9 cellular contexts compared by ENCODE assay signal in the genomic region with DNA sequence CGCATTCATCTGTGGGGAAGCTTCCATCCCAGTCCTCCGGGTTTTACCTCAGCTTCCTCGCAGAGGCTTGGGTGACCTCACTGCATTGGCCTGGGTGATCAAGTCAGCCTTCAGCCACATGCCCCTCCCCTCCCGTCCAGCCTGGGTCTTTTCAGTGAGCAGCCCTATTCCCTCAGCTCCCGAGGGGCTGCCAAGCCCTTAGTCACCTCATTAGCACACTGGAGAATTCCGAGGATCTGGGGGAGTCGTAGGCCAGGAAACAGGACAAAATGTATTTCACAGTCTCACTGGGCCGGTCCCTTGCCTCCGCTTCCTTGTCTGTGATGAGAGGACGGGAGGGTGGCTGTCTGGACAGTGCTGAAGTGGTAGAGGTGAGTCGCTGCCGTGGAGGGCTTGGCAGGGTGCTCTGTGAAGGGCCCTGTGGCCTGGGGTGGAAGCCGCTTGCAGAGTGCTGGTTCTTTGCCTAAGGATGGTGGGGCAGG. TPM values are rescaled to one million over a fixed set of nuclear protein-coding genes. Genes with fewer than 3 reads are reported as not detected.
DNase-seq lines count a peak whose midpoint lies in the region; ATAC-seq and TF ChIP-seq lines count a peak whose summit lies in the region.
"Had no signal": no experiment of that assay in that cellular context is flagged by ENCODE, and none has a peak within 500 bp of the region (broad histone marks: within the 10 kb centered on the region; RNA-seq: fewer than 3 reads in every experiment).

No MANE protein-coding gene starts in this region.

- H3K36me3 Mint-ChIP-seq in activated CD4-positive, alpha-beta memory T cell treated with anti-CD3 and anti-CD28 coated beads, Interleukin-2, amount 10 ng/mL, durations not matched to agents 7 days and 5 days (ENCODE audit: low read depth): peaks cover 12% of the 10 kb centered on the region

- H3K36me3 ChIP-seq in brain microvascular endothelial cell (replicated peaks) (no peaks in the 10 kb centered on the region), kidney epithelial cell (ENCODE audit: control insufficient read depth, insufficient read depth, low read length) (no peaks in the 10 kb centered on the region)

- no peak for ATAC-seq in HG03039 (IDR thresholded peaks at IDR 0.05; ENCODE audit: unreplicated experiment)

- POLR2A ChIA-PET in activated CD4-positive, alpha-beta memory T cell treated with anti-CD3 and anti-CD28 coated beads, Interleukin-2, amount 10 ng/mL, durations not matched to agents 7 days and 5 days (lab: Charles Lee): no interaction called here

- in situ Hi-C loops in brain microvascular endothelial cell (cut with HindIII; ENCODE audit: low pct_ligation_motif_present, low sequenced_read_pairs): no loop called here

- TF ChIP-seq CTCF in brain microvascular endothelial cell (IDR thresholded peaks at IDR 0.05; ENCODE audit: low read depth, low read length, missing control alignments) (no peak), kidney epithelial cell (IDR thresholded peaks at IDR 0.05; ENCODE audit: insufficient read depth, low read length, poor library complexity, severe bottlenecking) (no peak)

- H3K27me3 Mint-ChIP-seq in activated CD4-positive, alpha-beta memory T cell treated with anti-CD3 and anti-CD28 coated beads, Interleukin-2, amount 10 ng/mL, durations not matched to agents 7 days and 5 days: no peaks in the 10 kb centered on the region

- peak; percentile 47 for DNase-seq in HCEC 1CT
- DNase-seq in brain microvascular endothelial cell: peak; percentile 66
- DNase-seq in kidney epithelial cell (ENCODE audit: low read depth): peak; percentile 67
- peak; percentile 63 for DNase-seq in stromal cell of bone marrow (ENCODE audit: low read depth)
- no peak for DNase-seq in middle frontal gyrus (ENCODE audit: extremely low spot score, low spot score)
- DNase-seq in activated CD4-positive, alpha-beta memory T cell treated with anti-CD3 and anti-CD28 coated beads, Interleukin-2, amount 10 ng/mL, durations not matched to agents 7 days and 5 days: no peak
- DNase-seq in LoVo (ENCODE audit: low spot score): no peak

- CTCF ChIA-PET in activated CD4-positive, alpha-beta memory T cell treated with anti-CD3 and anti-CD28 coated beads, Interleukin-2, amount 10 ng/mL, durations not matched to agents 7 days and 5 days (lab: Charles Lee): no interaction called here

- H3K4me3 ChIP-seq in brain microvascular endothelial cell (ENCODE audit: low read depth, low read length): no peak overlapping the region
- H3K4me3 ChIP-seq in kidney epithelial cell (ENCODE audit: low read depth, low read length): no peak overlapping the region

- H3K4me1 Mint-ChIP-seq in activated CD4-positive, alpha-beta memory T cell treated with anti-CD3 and anti-CD28 coated beads, Interleukin-2, amount 10 ng/mL, durations not matched to agents 7 days and 5 days: no peaks in the 10 kb centered on the region

- no peaks in the 10 kb centered on the region for H3K9me3 Mint-ChIP-seq in activated CD4-positive, alpha-beta memory T cell treated with anti-CD3 and anti-CD28 coated beads, Interleukin-2, amount 10 ng/mL, durations not matched to agents 7 days and 5 days
- H3K9me3 Mint-ChIP-seq: T-helper 1 cell treated with Interleukin-12 subunit alpha and Interleukin-12 subunit beta and Interleukin-4 antibody, amounts not matched to agents 30 μg/mL and 1 μg/mL, for 36 hours had no signal

- H3K27ac Mint-ChIP-seq in activated CD4-positive, alpha-beta memory T cell treated with anti-CD3 and anti-CD28 coated beads, Interleukin-2, amount 10 ng/mL, durations not matched to agents 7 days and 5 days: no peak overlapping the region
- H3K27ac Mint-ChIP-seq: T-helper 1 cell treated with Interleukin-12 subunit alpha and Interleukin-12 subunit beta and Interleukin-4 antibody, amounts not matched to agents 30 μg/mL and 1 μg/mL, for 36 hours had no signal

- H3K27ac ChIP-seq in brain microvascular endothelial cell: peak overlapping the region; percentile 38

- H3K4me3 Mint-ChIP-seq in activated CD4-positive, alpha-beta memory T cell treated with anti-CD3 and anti-CD28 coated beads, Interleukin-2, amount 10 ng/mL, durations not matched to agents 7 days and 5 days: no peak overlapping the region
- H3K4me3 Mint-ChIP-seq: T-helper 1 cell treated with Interleukin-12 subunit alpha and Interleukin-12 subunit beta and Interleukin-4 antibody, amounts not matched to agents 30 μg/mL and 1 μg/mL, for 36 hours had no signal

- H3K27me3 ChIP-seq in brain microvascular endothelial cell (replicated peaks) (no peaks in the 10 kb centered on the region), kidney epithelial cell (ENCODE audit: control insufficient read depth, insufficient read depth, low read length) (no peaks in the 10 kb centered on the region)

RNA-seq across cellular contexts. Expression of a gene that starts 19.9 kb away (rescaled TPM):
- 21.2 and 28.1 TPM in 2 replicates for total RNA-seq in kidney epithelial cell
- 10 to 100 TPM; 46.3 to 50.9 TPM for total RNA-seq in activated CD4-positive, alpha-beta memory T cell treated with anti-CD3 and anti-CD28 coated beads, Interleukin-2, amount 10 ng/mL, durations not matched to agents 7 days and 5 days

Comparison
In these comparisons a context has a peak if more than half of its experiments do, and no peak if none do; other contexts are left out.
1. DNase-seq: peak in HCEC 1CT (single experiment), brain microvascular endothelial cell (single experiment), kidney epithelial cell (single experiment) and stromal cell of bone marrow (single experiment); none in middle frontal gyrus (single experiment), activated CD4-positive, alpha-beta memory T cell treated with anti-CD3 and anti-CD28 coated beads, Interleukin-2, amount 10 ng/mL, durations not matched to agents 7 days and 5 days (single experiment) and LoVo (single experiment).